13 cellular contexts compared by ENCODE assay signal in genomic region chr2:215430528-215431187, GRCh38. TPM values are rescaled to one million over a fixed set of nuclear protein-coding genes. Genes with fewer than 3 reads are reported as not detected.
DNase-seq lines count a peak whose midpoint lies in the region; ATAC-seq and TF ChIP-seq lines count a peak whose summit lies in the region.
"Had no signal": no experiment of that assay in that cellular context is flagged by ENCODE, and none has a peak within 500 bp of the region (broad histone marks: within the 10 kb centered on the region; RNA-seq: fewer than 3 reads in every experiment).

No MANE protein-coding gene starts in this region.

- intact Hi-C loops in mammary epithelial cell (cut with micrococcal nuclease) (loop anchor here (10.0 kb wide), 1 partner anchor 234 kb away; no protein-coding TSS in a partner anchor), tibial artery (cut with DNase I; ENCODE audit: low total_unique reads) (no loop called here)

- H3K36me3 ChIP-seq in mammary epithelial cell (ENCODE audit: insufficient read depth, low read length) (peaks cover 69% of the 10 kb centered on the region), kidney epithelial cell (ENCODE audit: control insufficient read depth, insufficient read depth, low read length) (peaks cover 4% of the 10 kb centered on the region), tibial artery (peaks cover 35 to 51% (median 36%) of the 10 kb centered on the region in 3 donors), Karpas-422 (ENCODE audit: insufficient read depth, low read length) (no peaks in the 10 kb centered on the region)

- H3K27me3 ChIP-seq in mammary epithelial cell (ENCODE audit: insufficient read depth, low read length) = no peaks in the 10 kb centered on the region
- no peaks in the 10 kb centered on the region for H3K27me3 ChIP-seq in kidney epithelial cell (ENCODE audit: control insufficient read depth, insufficient read depth, low read length)
- no peaks in the 10 kb centered on the region for H3K27me3 ChIP-seq in tibial artery
- H3K27me3 ChIP-seq in Karpas-422 (ENCODE audit: low read length) = no peaks in the 10 kb centered on the region

- peak overlapping the region in 2 of 3 experiments; percentile 5 to 9 for H3K4me3 ChIP-seq in mammary epithelial cell (replicated peaks in 1 of 3; ENCODE audit: insufficient read depth in 1 of 3, low read depth in 2 of 3, low read length in 3 of 3)
- H3K4me3 ChIP-seq in kidney epithelial cell (ENCODE audit: low read depth, low read length) = peak overlapping the region; percentile 78
- peak overlapping the region; percentile 6 to 89 for H3K4me3 ChIP-seq in tibial artery
- H3K4me3 ChIP-seq in Karpas-422 (ENCODE audit: low read length) = no peak overlapping the region
- H3K4me3 ChIP-seq: mucosa of descending colon had no signal

- H3K9ac ChIP-seq in mammary epithelial cell (ENCODE audit: insufficient read depth, low read length) (no peak overlapping the region), Karpas-422 (ENCODE audit: low read length) (no peak overlapping the region)

- in situ Hi-C loops in mammary epithelial cell (cut with MboI; ENCODE audit: low sequenced_read_pairs in 2 of 2) = no loop called here

- H3K4me1 ChIP-seq in mammary epithelial cell (ENCODE audit: insufficient read depth, low read length) = peaks cover 23% of the 10 kb centered on the region
- H3K4me1 ChIP-seq in tibial artery = peaks cover 0 to 65% (median 16%) of the 10 kb centered on the region in 4 donors
- no peaks in the 10 kb centered on the region for H3K4me1 ChIP-seq in Karpas-422 (ENCODE audit: low read length)

- DNase-seq in HCEC 1CT (peak; percentile 84), mammary epithelial cell (no peak), kidney epithelial cell (ENCODE audit: low read depth) (no peak), tibial artery (no peak), SIG-M5 treated with dmso at 0.1 percent for 504 hours (lab: John Stamatoyannopoulos, UW; ENCODE audit: unreplicated experiment) (no peak), Karpas-422 (no peak)
- DNase-seq: activated naive CD4-positive, alpha-beta T cell treated with anti-CD3 and anti-CD28 coated beads, Interleukin-2, amount 10 ng/mL, durations not matched to agents 7 days and 5 days; dorsolateral prefrontal cortex; mucosa of descending colon; NCI-H510A treated with DMSO at 0.1 percent for 48 hours had no signal

- CTCF ChIA-PET in mammary epithelial cell (lab: Charles Lee; ENCODE audit: low non-redundant PET) = no interaction called here

- 91% methylated on average over 6 of the region's 6 CpGs for WGBS in mammary epithelial cell (ENCODE audit: low coverage, missing lambda C conversion rate)

- dilution Hi-C loops in mammary epithelial cell (cut with HindIII; ENCODE audit: low sequenced_read_pairs) = no loop called here

- H2AFZ ChIP-seq in mammary epithelial cell (ENCODE audit: low read depth, low read length) = no peak overlapping the region
- no peak overlapping the region for H2AFZ ChIP-seq in Karpas-422 (ENCODE audit: low read length)

- H3K9me3 ChIP-seq in mammary epithelial cell (replicated peaks; ENCODE audit: insufficient read depth, low read length) (no peaks in the 10 kb centered on the region), tibial artery (no peaks in the 10 kb centered on the region), Karpas-422 (ENCODE audit: low read length) (no peaks in the 10 kb centered on the region)
- H3K9me3 ChIP-seq: mucosa of descending colon had no signal

- H3K27ac ChIP-seq in mammary epithelial cell (ENCODE audit: insufficient read depth, low read depth, low read length) (peak overlapping the region; percentile 14), tibial artery (peak overlapping the region; percentile 85 to 98), Karpas-422 (ENCODE audit: low read length) (no peak overlapping the region)
- H3K27ac ChIP-seq: dorsolateral prefrontal cortex had no signal

- H3K79me2 ChIP-seq in mammary epithelial cell (ENCODE audit: insufficient read depth, low read length) (peaks cover 52% of the 10 kb centered on the region), Karpas-422 (ENCODE audit: low read length) (no peaks in the 10 kb centered on the region)

- no peaks in the 10 kb centered on the region for H4K20me1 ChIP-seq in mammary epithelial cell (ENCODE audit: insufficient read depth, low read length)
- no peaks in the 10 kb centered on the region for H4K20me1 ChIP-seq in Karpas-422 (ENCODE audit: insufficient read depth, low read depth, low read length)

- H3K9me2 ChIP-seq in Karpas-422 (replicated peaks; ENCODE audit: insufficient read depth, low read length) = no peaks in the 10 kb centered on the region

- BruUV-seq in mammary epithelial cell (replicated peaks; lab: Mats Ljungman, UMichigan) = no TSS peak

- H3K4me2 ChIP-seq in mammary epithelial cell (ENCODE audit: insufficient read depth, low read depth, low read length) (peak overlapping the region; percentile 48), Karpas-422 (ENCODE audit: low read depth, low read length, poor library complexity, severe bottlenecking) (no peak overlapping the region)

- no peak for TF ChIP-seq CTCF in mammary epithelial cell (conservative IDR thresholded peaks at IDR 0.05 in 1 of 2, IDR thresholded peaks at IDR 0.05 in 1 of 2; ENCODE audit: extremely low read depth in 1 of 2, insufficient read depth in 1 of 2, low read depth in 1 of 2, low read length in 2 of 2)
- TF ChIP-seq CTCF in kidney epithelial cell (IDR thresholded peaks at IDR 0.05; ENCODE audit: insufficient read depth, low read length, poor library complexity, severe bottlenecking) = no peak
- no peak for TF ChIP-seq CTCF in tibial artery (IDR thresholded peaks at IDR 0.05)

- ATAC-seq in GM18870 (IDR thresholded peaks at IDR 0.05; ENCODE audit: unreplicated experiment) (no peak), GM18907 (IDR thresholded peaks at IDR 0.05; ENCODE audit: unreplicated experiment) (no peak)
- ATAC-seq: mucosa of descending colon, Right ventricle myocardium inferior had no signal

RNA-seq across cellular contexts. Expression of gene FN1, which starts 5.2 kb away (rescaled TPM):
- total RNA-seq in mammary epithelial cell (over 10,000 TPM; 11,348 to 20,313 TPM), kidney epithelial cell (2,584 and 2,610 TPM in 2 replicates)
- 3,880 TPM for polyA plus RNA-seq in mammary epithelial cell
- polyA minus RNA-seq in mammary epithelial cell = 7,804 TPM
- 0.32 and 0.67 TPM in 2 replicates for total RNA-seq in Karpas-422 (2014; rRNA removed; shearing (Covaris generic); ENCODE audit: low replicate concordance)

Comparison
In these comparisons a context has a peak if more than half of its experiments do, and no peak if none do; other contexts are left out.
1. RNA of gene FN1, which starts 5.2 kb away (total RNA-seq): 11,348 to 20,313 TPM in mammary epithelial cell and 2,584 to 2,610 TPM in kidney epithelial cell; 0.32 to 0.67 TPM in Karpas-422; every median in the first group is over 1,000 times any median in the second.